In the genomic region with DNA sequence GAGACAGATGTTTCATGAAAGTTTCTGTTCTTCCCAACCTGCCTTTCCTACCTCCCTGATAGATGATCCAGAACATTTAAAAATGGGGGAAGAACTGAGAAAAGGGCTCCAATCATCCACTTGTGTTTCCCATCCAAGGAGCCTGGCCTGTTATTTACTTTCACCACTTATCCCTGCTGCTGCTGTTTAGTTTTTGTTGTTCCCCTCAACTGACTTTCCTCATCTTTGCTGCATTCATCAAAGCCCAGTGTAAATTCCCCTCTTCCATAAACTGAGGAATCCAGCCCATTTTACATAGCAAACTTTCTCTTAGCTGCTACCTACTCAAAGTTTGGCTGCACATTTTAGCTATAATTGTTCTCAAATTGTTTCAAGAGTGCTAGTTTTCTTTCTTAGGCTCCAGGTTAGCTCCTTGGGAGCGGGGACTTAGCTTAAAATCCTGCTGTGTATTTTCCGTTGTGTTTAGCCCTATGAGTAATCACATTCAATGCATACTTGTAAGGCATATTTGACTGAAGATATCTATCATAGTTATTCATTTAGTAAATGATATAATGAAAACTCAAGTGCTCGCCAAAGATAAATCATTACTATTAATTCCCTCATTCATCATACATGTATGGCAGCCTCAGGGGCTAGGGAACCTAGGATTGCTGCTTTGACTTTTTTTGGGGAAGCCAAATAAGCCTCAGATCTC, we compare ENCODE assay signal across 12 cellular contexts. TPM values are rescaled to one million over a fixed set of nuclear protein-coding genes. Genes with fewer than 3 reads are reported as not detected.
A peak's percentile ranks its signal among the peaks of the same experiment; 100 is the strongest.
DNase-seq lines count a peak whose midpoint lies in the region; ATAC-seq and TF ChIP-seq lines count a peak whose summit lies in the region.
"Had no signal": no experiment of that assay in that cellular context is flagged by ENCODE, and none has a peak within 500 bp of the region (broad histone marks: within the 10 kb centered on the region; RNA-seq: fewer than 3 reads in every experiment).

No MANE protein-coding gene starts in this region.

- no peak overlapping the region for H3K4me3 ChIP-seq in IMR-90 (ENCODE audit: insufficient read depth, low read depth, low read length)
- H3K4me3 ChIP-seq in mesendoderm (ENCODE audit: low read length): no peak overlapping the region
- H3K4me3 ChIP-seq in naive thymus-derived CD4-positive, alpha-beta T cell (ENCODE audit: low read length): no peak overlapping the region

- H3K4me2 ChIP-seq in IMR-90 (ENCODE audit: low read depth, low read length) (peak overlapping the region; percentile 36; the same call in 1 of the 2 replicates), mesendoderm (ENCODE audit: low read length) (no peak overlapping the region)

- H3K79me2 ChIP-seq in mesendoderm (ENCODE audit: control insufficient read depth, insufficient read depth, low read length): peaks cover 21% of the 10 kb centered on the region

- no peaks in the 10 kb centered on the region for H3K36me3 Mint-ChIP-seq in chondrocyte (ENCODE audit: low read depth)
- H3K36me3 Mint-ChIP-seq in naive thymus-derived CD4-positive, alpha-beta T cell: no peaks in the 10 kb centered on the region
- H3K36me3 Mint-ChIP-seq: CD8-positive, alpha-beta memory T cell; stimulated activated memory B cell treated with anti-CD40 and anti-IgM and Interleukin-4, amounts not matched to agents 10 μg/mL and 1 μg/mL and 100 μg/mL, for 72 hours had no signal

- no peak for TF ChIP-seq RAD21 in IMR-90 (IDR thresholded peaks at IDR 0.05; ENCODE audit: low read length)

- no peak for TF ChIP-seq POLR2A in IMR-90 (IDR thresholded peaks at IDR 0.05; ENCODE audit: low read depth, low read length)

- H2BK5ac ChIP-seq in IMR-90 (ENCODE audit: low read depth, low read length, poor library complexity, severe bottlenecking): no peak overlapping the region
- no peak overlapping the region for H2BK5ac ChIP-seq in mesendoderm (ENCODE audit: low read length)

- H2BK20ac ChIP-seq in IMR-90 (ENCODE audit: low read depth, low read length): no peak overlapping the region

- H4K91ac ChIP-seq in IMR-90 (ENCODE audit: insufficient read depth, low read depth, low read length): no peak overlapping the region

- H2BK15ac ChIP-seq in IMR-90 (ENCODE audit: low read depth, low read length) (no peak overlapping the region), mesendoderm (replicated peaks; ENCODE audit: low read depth) (peak overlapping the region; percentile 36)

- peak; percentile 80 for DNase-seq in ACHN
- peak; percentile 6 for DNase-seq in IMR-90
- DNase-seq in chondrocyte (ENCODE audit: low spot score): no peak
- DNase-seq in mesendoderm: peak; percentile 54
- no peak for DNase-seq in activated effector memory CD4-positive, alpha-beta T cell treated with anti-CD3 and anti-CD28 coated beads, Interleukin-2, amount 50 U/mL, for 16 hours
- no peak for DNase-seq in GM10248 (ENCODE audit: extremely low spot score)
- no peak for DNase-seq in naive thymus-derived CD4-positive, alpha-beta T cell
- DNase-seq: activated T-cell treated with anti-CD3 and anti-CD28 coated beads, Interleukin-2, amount 50 U/mL, for 24 hours; CD8-positive, alpha-beta memory T cell; NCI-H1694 treated with DMSO at 0.1 percent for 48 hours had no signal

- H2AK5ac ChIP-seq in IMR-90 (ENCODE audit: low read depth, low read length) (no peak overlapping the region), mesendoderm (ENCODE audit: low read length) (no peak overlapping the region)

- H4K8ac ChIP-seq in IMR-90 (ENCODE audit: low read depth in 2 of 2, low read length in 2 of 2) (peak overlapping the region in 1 of 2 experiments; percentile 20; a peak in 1 of 4 replicates), mesendoderm (ENCODE audit: low read depth, low read length) (no peak overlapping the region)

- no peak overlapping the region for H3K14ac ChIP-seq in IMR-90 (replicated peaks; ENCODE audit: low read depth, low read length)

- no peak overlapping the region for H3K27ac ChIP-seq in IMR-90 (ENCODE audit: insufficient read depth, low read length)
- no peak overlapping the region for H3K27ac ChIP-seq in mesendoderm (ENCODE audit: low read depth, low read length)
- H3K27ac ChIP-seq in naive thymus-derived CD4-positive, alpha-beta T cell (ENCODE audit: low read depth, low read length): no peak overlapping the region

- H4K5ac ChIP-seq in IMR-90 (ENCODE audit: low read depth, low read length) (no peak overlapping the region), mesendoderm (ENCODE audit: low read length) (no peak overlapping the region)

- no peak overlapping the region for H2AK9ac ChIP-seq in IMR-90 (replicated peaks; ENCODE audit: low read depth, low read length, poor library complexity)

- TF ChIP-seq CTCF in IMR-90 (conservative IDR thresholded peaks at IDR 0.05; ENCODE audit: low read depth, low read length) (no peak), chondrocyte (IDR thresholded peaks at IDR 0.05) (no peak), GM10248 (IDR thresholded peaks at IDR 0.05; ENCODE audit: control extremely low read depth, extremely low read depth, low read depth, missing control alignments) (no peak)

- BruUV-seq in IMR-90 (replicated peaks; lab: Mats Ljungman, UMichigan): no TSS peak

- in situ Hi-C loops in ACHN (cut with HindIII; ENCODE audit: low pct_ligation_motif_present, low pct_unique_long_range_greater_than_20kb, low sequenced_read_pairs) (no loop called here), IMR-90 (cut with MboI; ENCODE audit: low sequenced_read_pairs) (loop anchor here (10.0 kb wide), 1 partner anchor 302 kb away; the partner anchor contains the start of gene C4orf36)

- ATAC-seq in IMR-90 (ENCODE audit: low read depth) (no peak), HG02798 (IDR thresholded peaks at IDR 0.05; ENCODE audit: poor library complexity, unreplicated experiment) (no peak)
- no peak for ATAC-seq in naive thymus-derived CD4-positive, alpha-beta T cell
- ATAC-seq: stimulated activated memory B cell treated with anti-CD40 and anti-IgM and Interleukin-4, amounts not matched to agents 10 μg/mL and 1 μg/mL and 100 μg/mL, for 72 hours had no signal

- peaks cover 0 to 29% of the 10 kb centered on the region in 2 experiments; a peak in 2 of 4 replicates for H3K79me1 ChIP-seq in IMR-90 (ENCODE audit: low read depth in 1 of 2, low read length in 2 of 2)
- no peaks in the 10 kb centered on the region for H3K79me1 ChIP-seq in mesendoderm (ENCODE audit: low read length)

- H3K4me1 Mint-ChIP-seq in chondrocyte (ENCODE audit: low read depth): peaks cover 46% of the 10 kb centered on the region
- H3K4me1 Mint-ChIP-seq in naive thymus-derived CD4-positive, alpha-beta T cell: peaks cover 5 to 30% (median 17%) of the 10 kb centered on the region in 7 donors

- POLR2A ChIA-PET in IMR-90 (lab: Charles Lee; ENCODE audit: unreplicated experiment): no interaction called here
- POLR2A ChIA-PET in GM10248 (lab: Yijun Ruan, JAX): no interaction called here
- POLR2A ChIA-PET in naive thymus-derived CD4-positive, alpha-beta T cell (lab: Charles Lee): no interaction called here

- intact Hi-C loops in IMR-90 (cut with micrococcal nuclease): loop anchor here (10.0 kb wide), 1 partner anchor 72 kb away; no protein-coding TSS in a partner anchor
- intact Hi-C loops in naive thymus-derived CD4-positive, alpha-beta T cell (cut with micrococcal nuclease): no loop called here

- H2BK120ac ChIP-seq in IMR-90 (ENCODE audit: low read depth, low read length): peak overlapping the region; percentile 44; the same call in 1 of the 2 replicates
- no peak overlapping the region for H2BK120ac ChIP-seq in mesendoderm (ENCODE audit: low read depth, low read length)

- no peak overlapping the region for H3K18ac ChIP-seq in IMR-90 (ENCODE audit: low read depth, low read length)
- no peak overlapping the region for H3K18ac ChIP-seq in mesendoderm (ENCODE audit: low read length)

- H4K20me1 ChIP-seq in IMR-90 (ENCODE audit: insufficient read depth, low read length): peaks cover 4% of the 10 kb centered on the region; the same call in 1 of the 2 replicates

- H3K4ac ChIP-seq in IMR-90 (ENCODE audit: low read depth, low read length) (no peak overlapping the region), mesendoderm (ENCODE audit: low read depth, low read length) (no peak overlapping the region)

- CTCF ChIA-PET in IMR-90 (lab: Yijun Ruan, JAX): interaction anchor here (1.3 to 1.6 kb wide), 2 partner anchors 94 to 97 kb away, joined by 4 to 5 read pairs; no protein-coding TSS in a partner anchor
- CTCF ChIA-PET in GM10248 (lab: Yijun Ruan, JAX): interaction anchor here (2.0 to 5.8 kb wide), 2 partner anchors 12 to 95 kb away, joined by 8 to 45 read pairs; no protein-coding TSS in a partner anchor
- CTCF ChIA-PET in naive thymus-derived CD4-positive, alpha-beta T cell (lab: Charles Lee): interaction anchor here (0.7 kb wide), 1 partner anchor 21 kb away, joined by 3 read pairs; no protein-coding TSS in a partner anchor

- peak overlapping the region; percentile 56; the same call in 1 of the 2 replicates for H3K23ac ChIP-seq in IMR-90 (ENCODE audit: low read depth, low read length)
- no peak overlapping the region for H3K23ac ChIP-seq in mesendoderm (ENCODE audit: low read length)

- H3K56ac ChIP-seq in IMR-90 (ENCODE audit: extremely low read depth, insufficient read depth, low read length): no peak overlapping the region
- H3K56ac ChIP-seq in mesendoderm (ENCODE audit: low read length): no peak overlapping the region

- no CpG with 5 or more reads among the region's 3 CpGs for WGBS in IMR-90 (ENCODE audit: extremely low coverage in 2 of 2, insufficient read length in 1 of 2), 2 experiments
- WGBS in mesendoderm (ENCODE audit: extremely low coverage, insufficient coverage, low lambda C conversion rate): no CpG with 5 or more reads among the region's 3 CpGs

- H3K4me1 ChIP-seq in IMR-90 (ENCODE audit: control insufficient read depth, insufficient read depth, low read length) (peaks cover 2% of the 10 kb centered on the region), mesendoderm (ENCODE audit: control insufficient read depth, low read depth, low read length) (no peaks in the 10 kb centered on the region)
- H3K4me1 ChIP-seq in naive thymus-derived CD4-positive, alpha-beta T cell (ENCODE audit: control insufficient read depth in 2 of 2, insufficient read depth in 2 of 2, low read length in 2 of 2): no peaks in the 10 kb centered on the region

- no peak overlapping the region for H2AFZ ChIP-seq in IMR-90 (replicated peaks; ENCODE audit: low read length, poor library complexity)

- H3K27ac Mint-ChIP-seq in chondrocyte (ENCODE audit: unreplicated experiment): peak overlapping the region; percentile 97
- no peak overlapping the region for H3K27ac Mint-ChIP-seq in naive thymus-derived CD4-positive, alpha-beta T cell
- H3K27ac Mint-ChIP-seq: activated T-cell treated with anti-CD3 and anti-CD28 coated beads, Interleukin-2, amount 50 U/mL, for 24 hours; stimulated activated memory B cell treated with anti-CD40 and anti-IgM and Interleukin-4, amounts not matched to agents 10 μg/mL and 1 μg/mL and 100 μg/mL, for 72 hours had no signal

- H3K9ac ChIP-seq in IMR-90 (ENCODE audit: low read depth, low read length): no peak overlapping the region
- H3K9ac ChIP-seq in mesendoderm (ENCODE audit: low read length): no peak overlapping the region

- no peaks in the 10 kb centered on the region for H3K9me3 Mint-ChIP-seq in chondrocyte (ENCODE audit: low read depth)
- H3K9me3 Mint-ChIP-seq in naive thymus-derived CD4-positive, alpha-beta T cell: peaks cover 0 to 4% (median 0%) of the 10 kb centered on the region in 11 donors
- H3K9me3 Mint-ChIP-seq: activated T-cell treated with anti-CD3 and anti-CD28 coated beads, Interleukin-2, amount 50 U/mL, for 24 hours; stimulated activated memory B cell treated with anti-CD40 and anti-IgM and Interleukin-4, amounts not matched to agents 10 μg/mL and 1 μg/mL and 100 μg/mL, for 72 hours had no signal

- no peaks in the 10 kb centered on the region for H3K36me3 ChIP-seq in IMR-90 (ENCODE audit: control insufficient read depth, insufficient read depth, low read length)
- no peaks in the 10 kb centered on the region for H3K36me3 ChIP-seq in mesendoderm (ENCODE audit: control insufficient read depth, insufficient read depth, low read length)
- H3K36me3 ChIP-seq in naive thymus-derived CD4-positive, alpha-beta T cell (ENCODE audit: control insufficient read depth in 2 of 3, insufficient read depth in 3 of 3, low read length in 3 of 3): no peaks in the 10 kb centered on the region

- peak overlapping the region; percentile 86 for H3K4me3 Mint-ChIP-seq in chondrocyte (ENCODE audit: unreplicated experiment)
- H3K4me3 Mint-ChIP-seq in naive thymus-derived CD4-positive, alpha-beta T cell: peak overlapping the region in 2 of 10 donors; percentile 77 to 79

- dilution Hi-C loops in IMR-90 (cut with HindIII; ENCODE audit: low sequenced_read_pairs, unreplicated experiment): no loop called here

- no peaks in the 10 kb centered on the region for H3K9me3 ChIP-seq in IMR-90 (ENCODE audit: control insufficient read depth, insufficient read depth, low read length)
- no peaks in the 10 kb centered on the region for H3K9me3 ChIP-seq in naive thymus-derived CD4-positive, alpha-beta T cell (ENCODE audit: control insufficient read depth in 2 of 3, low read length in 3 of 3)

- H3K9me1 ChIP-seq in IMR-90 (ENCODE audit: insufficient read depth, low read length): peaks cover 4% of the 10 kb centered on the region; the same call in 1 of the 2 replicates

- H3K27me3 Mint-ChIP-seq in chondrocyte (ENCODE audit: low read depth): no peaks in the 10 kb centered on the region
- H3K27me3 Mint-ChIP-seq in naive thymus-derived CD4-positive, alpha-beta T cell: peaks cover 41 to 59% (median 48%) of the 10 kb centered on the region in 5 donors

- H3K27me3 ChIP-seq in IMR-90 (ENCODE audit: control insufficient read depth, insufficient read depth, low read length) (no peaks in the 10 kb centered on the region), mesendoderm (ENCODE audit: insufficient read depth, low read length, poor library complexity) (no peaks in the 10 kb centered on the region)
- H3K27me3 ChIP-seq in naive thymus-derived CD4-positive, alpha-beta T cell (ENCODE audit: control insufficient read depth in 2 of 2, insufficient read depth in 2 of 2, low read length in 2 of 2): peaks cover 0 to 9% of the 10 kb centered on the region in 2 donors

RNA-seq across cellular contexts. Expression of gene PTPN13, which starts 1.4 kb away (rescaled TPM):
- total RNA-seq in IMR-90 (2012; rRNA removed) (29.0 and 31.4 TPM in 2 replicates), chondrocyte (32.9 to 38.9 TPM (median 38.0 TPM) in 3 replicates)
- polyA plus RNA-seq in IMR-90 (2012; rRNA removed): 5.7 and 7.7 TPM in 2 replicates
- polyA plus RNA-seq in IMR-90 (2012; cell fraction: cytosol; rRNA removed): 2.0 and 3.2 TPM in 2 replicates
- polyA plus RNA-seq in IMR-90 (2012; cell fraction: nucleus; rRNA removed; ENCODE audit: low replicate concordance): 2.1 and 8.4 TPM in 2 replicates
- 30.1 TPM for polyA plus RNA-seq in mesendoderm (2013, experiment 1 of 2)
- 31.0 TPM for polyA plus RNA-seq in mesendoderm (2013, experiment 2 of 2)
- total RNA-seq in naive thymus-derived CD4-positive, alpha-beta T cell: 1 to 10 TPM in 1 of 5 experiments, under 1 TPM in 3, not detected in 1; 0.05 to 4.5 (median 0.21) TPM
- polyA plus RNA-seq in naive thymus-derived CD4-positive, alpha-beta T cell: not detected

Comparison
In these comparisons a context has a peak if more than half of its experiments do, and no peak if none do; other contexts are left out.
1. DNase-seq: peak in ACHN (single experiment), IMR-90 (single experiment) and mesendoderm (single experiment); none in chondrocyte (single experiment), activated effector memory CD4-positive, alpha-beta T cell treated with anti-CD3 and anti-CD28 coated beads, Interleukin-2, amount 50 U/mL, for 16 hours (single experiment), GM10248 (single experiment) and naive thymus-derived CD4-positive, alpha-beta T cell (0 of 9).